In genomic region chr4:76784237-76784636, GRCh38 we compare ENCODE assay signal across 12 cellular contexts.
DNase-seq lines count a peak whose midpoint lies in the region; ATAC-seq and TF ChIP-seq lines count a peak whose summit lies in the region.
"Had no signal": no experiment of that assay in that cellular context is flagged by ENCODE, and none has a peak within 500 bp of the region (broad histone marks: within the 10 kb centered on the region; RNA-seq: fewer than 3 reads in every experiment).

No MANE protein-coding gene starts in this region.

- H3K27me3 ChIP-seq in Karpas-422 (ENCODE audit: low read length) (no peaks in the 10 kb centered on the region), neural progenitor cell (no peaks in the 10 kb centered on the region)

- no peaks in the 10 kb centered on the region for H3K79me2 ChIP-seq in Karpas-422 (ENCODE audit: low read length)
- no peaks in the 10 kb centered on the region for H3K79me2 ChIP-seq in neural progenitor cell (ENCODE audit: low read depth)

- H3K9me3 Mint-ChIP-seq in chondrocyte (ENCODE audit: low read depth) (peaks cover 8% of the 10 kb centered on the region), neural progenitor cell (peaks cover 16% of the 10 kb centered on the region)
- H3K9me3 Mint-ChIP-seq in activated T-cell treated with anti-CD3 and anti-CD28 coated beads, Interleukin-2, amount 50 U/mL, for 72 hours = peaks cover 0 to 4% of the 10 kb centered on the region in 2 donors

- H3K27ac Mint-ChIP-seq in chondrocyte (ENCODE audit: unreplicated experiment) (peak overlapping the region; percentile 82), neural progenitor cell (no peak overlapping the region)
- no peak overlapping the region for H3K27ac Mint-ChIP-seq in activated T-cell treated with anti-CD3 and anti-CD28 coated beads, Interleukin-2, amount 50 U/mL, for 72 hours
- H3K27ac Mint-ChIP-seq: T-helper 17 cell had no signal

- no peak overlapping the region for H3K27ac ChIP-seq in Karpas-422 (ENCODE audit: low read length)
- H3K27ac ChIP-seq in neural progenitor cell = no peak overlapping the region

- H3F3A ChIP-seq in neural progenitor cell (ENCODE audit: low read depth) = no peaks in the 10 kb centered on the region

- H3K4me3 Mint-ChIP-seq in chondrocyte (ENCODE audit: unreplicated experiment) (no peak overlapping the region), neural progenitor cell (no peak overlapping the region)
- H3K4me3 Mint-ChIP-seq in activated T-cell treated with anti-CD3 and anti-CD28 coated beads, Interleukin-2, amount 50 U/mL, for 72 hours = no peak overlapping the region
- H3K4me3 Mint-ChIP-seq: naive thymus-derived CD8-positive, alpha-beta T cell; T-helper 17 cell had no signal

- H3K4me2 ChIP-seq in Karpas-422 (ENCODE audit: low read depth, low read length, poor library complexity, severe bottlenecking) (no peak overlapping the region), neural progenitor cell (no peak overlapping the region)

- H3K36me3 ChIP-seq in Karpas-422 (ENCODE audit: insufficient read depth, low read length) (no peaks in the 10 kb centered on the region), neural progenitor cell (peaks cover 15% of the 10 kb centered on the region)

- peaks cover 23% of the 10 kb centered on the region for H3K36me3 Mint-ChIP-seq in chondrocyte (ENCODE audit: low read depth)
- peaks cover 63% of the 10 kb centered on the region for H3K36me3 Mint-ChIP-seq in neural progenitor cell
- peaks cover 2 to 3% of the 10 kb centered on the region in 2 donors for H3K36me3 Mint-ChIP-seq in activated T-cell treated with anti-CD3 and anti-CD28 coated beads, Interleukin-2, amount 50 U/mL, for 72 hours (ENCODE audit: insufficient read depth in 2 of 2)
- H3K36me3 Mint-ChIP-seq: naive thymus-derived CD8-positive, alpha-beta T cell had no signal

- H2AFZ ChIP-seq in Karpas-422 (ENCODE audit: low read length) (no peak overlapping the region), neural progenitor cell (replicated peaks) (no peak overlapping the region)

- H3K9ac ChIP-seq in Karpas-422 (ENCODE audit: low read length) = no peak overlapping the region
- H3K9ac ChIP-seq in neural progenitor cell = no peak overlapping the region

- no peak for DNase-seq in GM12864 (ENCODE audit: low read depth)
- peak; percentile 63 for DNase-seq in Karpas-422
- no peak for DNase-seq in chondrocyte (ENCODE audit: low spot score)
- DNase-seq in neural progenitor cell (ENCODE audit: low spot score) = peak; percentile 25
- DNase-seq in activated T-cell treated with anti-CD3 and anti-CD28 coated beads, Interleukin-2, amount 50 U/mL, for 72 hours = no peak
- DNase-seq in AML-193 (lab: John Stamatoyannopoulos, UW) = no peak
- no peak for DNase-seq in NCI-H2196 (lab: John Stamatoyannopoulos, UW; ENCODE audit: unreplicated experiment)
- DNase-seq in DMS153 (lab: John Stamatoyannopoulos, UW) = no peak
- DNase-seq: naive thymus-derived CD8-positive, alpha-beta T cell; NCI-H1092 treated with DMSO at 0.1 percent for 48 hours; stimulated activated CD8-positive, alpha-beta memory T cell treated with anti-CD3 and anti-CD28 coated beads, Interleukin-4, amount 100 ng/mL, for 48 hours; T-helper 17 cell had no signal

- peaks cover 45% of the 10 kb centered on the region for H3K4me1 Mint-ChIP-seq in chondrocyte (ENCODE audit: low read depth)
- no peaks in the 10 kb centered on the region for H3K4me1 Mint-ChIP-seq in neural progenitor cell
- H3K4me1 Mint-ChIP-seq in activated T-cell treated with anti-CD3 and anti-CD28 coated beads, Interleukin-2, amount 50 U/mL, for 72 hours (ENCODE audit: low read depth) = peaks cover 7% of the 10 kb centered on the region
- H3K4me1 Mint-ChIP-seq: naive thymus-derived CD8-positive, alpha-beta T cell; T-helper 17 cell had no signal

- H4K20me1 ChIP-seq in Karpas-422 (ENCODE audit: insufficient read depth, low read depth, low read length) (no peaks in the 10 kb centered on the region), neural progenitor cell (ENCODE audit: low read depth) (no peaks in the 10 kb centered on the region)

- no peak for ATAC-seq in activated T-cell treated with anti-CD3 and anti-CD28 coated beads, Interleukin-2, amount 50 U/mL, for 72 hours (replicated peaks in 1 of 2)
- ATAC-seq: naive thymus-derived CD8-positive, alpha-beta T cell; T-helper 17 cell had no signal

- TF ChIP-seq CTCF in GM12864 (IDR thresholded peaks at IDR 0.05; ENCODE audit: low read depth, low read length, missing control alignments) = peak; percentile 37
- TF ChIP-seq CTCF in chondrocyte (IDR thresholded peaks at IDR 0.05) = peak; percentile 46
- TF ChIP-seq CTCF in neural progenitor cell (IDR thresholded peaks at IDR 0.05) = peak; percentile 32

- H3K4me1 ChIP-seq in Karpas-422 (ENCODE audit: low read length) (no peaks in the 10 kb centered on the region), neural progenitor cell (peaks cover 6% of the 10 kb centered on the region)

- H3K4me3 ChIP-seq in GM12864 (ENCODE audit: low read depth, low read length) (no peak overlapping the region), Karpas-422 (ENCODE audit: low read length) (no peak overlapping the region), neural progenitor cell (no peak overlapping the region)

- H3K27me3 Mint-ChIP-seq in chondrocyte (ENCODE audit: low read depth) (no peaks in the 10 kb centered on the region), neural progenitor cell (ENCODE audit: insufficient read depth, low read depth) (peaks cover 5% of the 10 kb centered on the region)
- H3K27me3 Mint-ChIP-seq in activated T-cell treated with anti-CD3 and anti-CD28 coated beads, Interleukin-2, amount 50 U/mL, for 72 hours (ENCODE audit: low read depth) = peaks cover 8% of the 10 kb centered on the region

- no peaks in the 10 kb centered on the region for H3K9me3 ChIP-seq in Karpas-422 (ENCODE audit: low read length)
- H3K9me3 ChIP-seq in neural progenitor cell (ENCODE audit: low read depth) = peaks cover 7% of the 10 kb centered on the region

- H3K9me2 ChIP-seq in Karpas-422 (replicated peaks; ENCODE audit: insufficient read depth, low read length) = no peaks in the 10 kb centered on the region

Comparison
In these comparisons a context has a peak if more than half of its experiments do, and no peak if none do; other contexts are left out.
1. DNase-seq: peak in Karpas-422 (single experiment) and neural progenitor cell (single experiment); none in GM12864 (single experiment), chondrocyte (single experiment), activated T-cell treated with anti-CD3 and anti-CD28 coated beads, Interleukin-2, amount 50 U/mL, for 72 hours (0 of 2), AML-193 (0 of 2), NCI-H2196 (single experiment) and DMS153 (single experiment).
2. Peak in every context shown above with its lines, with median percentiles within 50 percentile points of each other: CTCF ChIP-seq.